8 cellular contexts compared by ENCODE assay signal in genomic region chr4:113584407-113585150, GRCh38.
DNase-seq lines count a peak whose midpoint lies in the region; ATAC-seq, FAIRE-seq and TF ChIP-seq lines count a peak whose summit lies in the region.

No MANE protein-coding gene starts in this region.

- CTCF ChIA-PET in PC-9 (lab: Charles Lee), result no interaction called here

- no peaks in the 10 kb centered on the region for H3F3A ChIP-seq in PC-9 (ENCODE audit: insufficient read depth, low read depth)

- DNase-seq in GM18507 (ENCODE audit: extremely low spot score, insufficient read length, low read depth) (no peak), PC-9 (peak in 1 of 2 experiments; percentile 38), foreskin fibroblast (peak; percentile 63 to 78), psoas muscle (peak in 1 of 2 donors; percentile 57), NCI-H128 (lab: John Stamatoyannopoulos, UW; ENCODE audit: unreplicated experiment) (no peak), GM10266 (ENCODE audit: extremely low spot score) (no peak)

- ATAC-seq in psoas muscle (peak; percentile 82 to 95 (median 91)), HG02970 (IDR thresholded peaks at IDR 0.05; ENCODE audit: low FRiP score, unreplicated experiment) (no peak), HG03175 (IDR thresholded peaks at IDR 0.05; ENCODE audit: unreplicated experiment) (no peak)

- WGBS in psoas muscle, 3 donors, result 16 to 36% (median 28%) methylated on average over 4 of the region's 4 CpGs

- H3K27ac ChIP-seq in PC-9, result 0 out of 2 replicates have a peak overlapping the region, but pooled peaks have one; percentile 12
- peak overlapping the region; percentile 89 for H3K27ac ChIP-seq in psoas muscle

- no peaks in the 10 kb centered on the region for H4K20me1 ChIP-seq in PC-9 (ENCODE audit: insufficient read depth)

- H3K36me3 ChIP-seq in PC-9 (ENCODE audit: low read depth), result no peaks in the 10 kb centered on the region
- no peaks in the 10 kb centered on the region for H3K36me3 ChIP-seq in psoas muscle (ENCODE audit: insufficient read depth in 1 of 2, low read depth in 1 of 2)

- H2AFZ ChIP-seq in PC-9, result no peak overlapping the region

- no peaks in the 10 kb centered on the region for H3K9me3 ChIP-seq in PC-9 (ENCODE audit: insufficient read depth, low read depth)
- no peaks in the 10 kb centered on the region for H3K9me3 ChIP-seq in psoas muscle

- TF ChIP-seq CTCF in PC-9 (conservative IDR thresholded peaks at IDR 0.05) (no peak), foreskin fibroblast (IDR thresholded peaks at IDR 0.05; ENCODE audit: low read depth, low read length) (no peak), psoas muscle (IDR thresholded peaks at IDR 0.05) (no peak), GM10266 (IDR thresholded peaks at IDR 0.05; ENCODE audit: control insufficient read depth, insufficient read depth, low read depth, missing control alignments) (no peak)

- H3K4me3 ChIP-seq in PC-9 (no peak overlapping the region), foreskin fibroblast (ENCODE audit: low read depth in 1 of 2, low read length in 2 of 2) (no peak overlapping the region), psoas muscle (peak overlapping the region; percentile 29)

- H3K27me3 ChIP-seq in PC-9 (ENCODE audit: insufficient read depth, low read depth), result no peaks in the 10 kb centered on the region
- H3K27me3 ChIP-seq in psoas muscle (ENCODE audit: insufficient read depth in 3 of 3, low read length in 2 of 3), result no peaks in the 10 kb centered on the region

- no peak overlapping the region; the same call in 1 of the 2 replicates for H3K4me2 ChIP-seq in PC-9

- POLR2A ChIA-PET in PC-9 (lab: Charles Lee; ENCODE audit: unreplicated experiment), result interaction anchor here (0.7 kb wide), 1 partner anchor 20 kb away, joined by 3 read pairs; no protein-coding TSS in a partner anchor

- no peaks in the 10 kb centered on the region for H3K9me2 ChIP-seq in PC-9 (ENCODE audit: insufficient read depth)

- intact Hi-C loops in PC-9 (cut with micrococcal nuclease; ENCODE audit: unreplicated experiment), result loop anchor here (2.0 kb wide), 1 partner anchor 28 kb away; no protein-coding TSS in a partner anchor
- intact Hi-C loops in psoas muscle (cut with DNase I), result loop anchor here in 1 of 2 donors (5.0 kb wide), 1 partner anchor 37 kb away; no protein-coding TSS in a partner anchor

- H3K4me1 ChIP-seq in PC-9 (replicated peaks; ENCODE audit: insufficient read depth), result no peaks in the 10 kb centered on the region
- peaks cover 57% of the 10 kb centered on the region for H3K4me1 ChIP-seq in psoas muscle

- BruUV-seq in PC-9 (replicated peaks; lab: Mats Ljungman, UMichigan), result no TSS peak

- FAIRE-seq in GM18507 (lab: Jason Lieb, UNC), result peak; percentile 18

- H3K79me2 ChIP-seq in PC-9 (ENCODE audit: low read depth), result no peaks in the 10 kb centered on the region

Comparison
In these comparisons a context has a peak if more than half of its experiments do, and no peak if none do; other contexts are left out.
1. DNase-seq: peak in foreskin fibroblast (2 of 2); none in GM18507 (single experiment), NCI-H128 (single experiment) and GM10266 (single experiment).
2. ATAC-seq: peak in psoas muscle (4 of 4); none in HG02970 (single experiment) and HG03175 (single experiment).